ENCODE assay signal across 19 cellular contexts in the genomic region with DNA sequence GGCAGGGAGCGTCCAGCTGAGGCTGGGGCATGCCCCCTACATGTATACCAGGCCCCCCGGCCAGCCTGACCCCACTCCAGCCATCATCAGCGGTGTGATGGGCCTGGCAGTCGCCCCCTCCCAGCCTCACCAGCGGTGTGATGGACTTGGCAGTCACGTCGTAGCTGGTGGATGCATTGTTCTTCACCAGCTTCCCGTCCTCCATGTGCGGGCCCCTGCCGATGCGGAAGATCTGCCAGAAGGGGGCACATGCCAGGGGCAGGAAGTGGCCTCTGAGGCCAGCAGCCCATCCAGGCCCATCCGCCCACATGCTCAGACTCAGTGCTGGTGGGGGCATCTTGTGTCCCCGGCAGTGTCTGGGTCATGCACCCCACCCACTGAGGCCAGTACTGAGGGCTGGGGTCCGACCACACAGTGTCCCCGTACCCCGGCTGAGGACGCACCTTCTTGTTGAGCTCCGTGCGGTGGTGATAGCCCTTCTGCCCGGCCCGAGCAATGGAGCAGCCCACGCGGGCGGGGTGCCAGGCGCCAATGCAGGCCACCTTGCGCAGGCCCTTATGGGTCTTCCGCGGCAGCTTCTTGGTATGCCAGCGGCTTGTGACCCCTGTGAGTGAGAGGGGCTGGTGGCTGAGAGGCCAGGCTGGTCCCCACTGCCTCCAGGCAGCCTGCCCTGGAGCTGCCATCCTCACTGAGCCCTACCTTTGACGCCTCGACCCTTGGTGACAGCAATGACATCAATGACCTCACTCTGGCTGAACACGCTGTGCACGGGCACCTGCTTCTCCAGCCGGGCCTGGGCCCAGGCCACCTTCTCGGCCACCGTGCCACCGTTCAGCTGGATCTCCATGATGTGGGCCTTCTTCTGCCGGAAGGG. TPM values are rescaled to one million over a fixed set of nuclear protein-coding genes. Genes with fewer than 3 reads are reported as not detected.
DNase-seq lines count a peak whose midpoint lies in the region; ATAC-seq and TF ChIP-seq lines count a peak whose summit lies in the region.
"Had no signal": no experiment of that assay in that cellular context is flagged by ENCODE, and none has a peak within 500 bp of the region (broad histone marks: within the 10 kb centered on the region; RNA-seq: fewer than 3 reads in every experiment).

No MANE protein-coding gene starts in this region.

- H2BK120ac ChIP-seq in IMR-90 (ENCODE audit: low read depth, low read length): no peak overlapping the region

- H3K36me3 ChIP-seq in IMR-90 (ENCODE audit: control insufficient read depth, insufficient read depth, low read length) (no peaks in the 10 kb centered on the region), psoas muscle (ENCODE audit: insufficient read depth in 1 of 2, low read depth in 1 of 2) (peaks cover 0 to 6% of the 10 kb centered on the region in 2 donors)

- no peak for DNase-seq in IMR-90
- DNase-seq in dermis blood vessel endothelial cell: peak; percentile 54
- DNase-seq in psoas muscle: no peak
- DNase-seq in nucleus accumbens (lab: John Stamatoyannopoulos, UW): no peak
- no peak for DNase-seq in NCI-H226
- no peak for DNase-seq in NCI-H69 (lab: John Stamatoyannopoulos, UW)
- DNase-seq: C1 segment of cervical spinal cord, DMS 273 treated with DMSO at 0.1 percent for 48 hours, GDM1, GOT3, NCI-H1105 treated with DMSO at 0.1 percent for 48 hours, NCI-H187, NCI-H526 treated with DMSO at 0.1 percent for 48 hours, PC-9 had no signal

- no peak overlapping the region for H3K56ac ChIP-seq in IMR-90 (ENCODE audit: extremely low read depth, insufficient read depth, low read length)

- no peak overlapping the region for H2BK5ac ChIP-seq in IMR-90 (ENCODE audit: low read depth, low read length, poor library complexity, severe bottlenecking)

- ATAC-seq in IMR-90 (ENCODE audit: low read depth): no peak
- ATAC-seq in psoas muscle: no peak
- ATAC-seq in GM18867 (IDR thresholded peaks at IDR 0.05; ENCODE audit: unreplicated experiment): no peak
- ATAC-seq: A549, SK-N-SH treated with all-trans-retinoic acid at 6 μM for 48 hours had no signal

- no peaks in the 10 kb centered on the region for H3K9me3 ChIP-seq in IMR-90 (ENCODE audit: control insufficient read depth, insufficient read depth, low read length)
- no peaks in the 10 kb centered on the region for H3K9me3 ChIP-seq in psoas muscle
- H3K9me3 ChIP-seq: A549 had no signal

- H2AK9ac ChIP-seq in IMR-90 (replicated peaks; ENCODE audit: low read depth, low read length, poor library complexity): no peak overlapping the region

- H3K9me1 ChIP-seq in IMR-90 (ENCODE audit: insufficient read depth, low read length): no peaks in the 10 kb centered on the region

- H3K27me3 ChIP-seq in IMR-90 (ENCODE audit: control insufficient read depth, insufficient read depth, low read length) (no peaks in the 10 kb centered on the region), psoas muscle (ENCODE audit: insufficient read depth in 3 of 3, low read length in 2 of 3) (no peaks in the 10 kb centered on the region)

- no peak overlapping the region for H3K9ac ChIP-seq in IMR-90 (ENCODE audit: low read depth, low read length)

- H4K20me1 ChIP-seq in IMR-90 (ENCODE audit: insufficient read depth, low read length): no peaks in the 10 kb centered on the region

- no peak for TF ChIP-seq POLR2A in IMR-90 (IDR thresholded peaks at IDR 0.05; ENCODE audit: low read depth, low read length)

- H3K79me1 ChIP-seq in IMR-90 (ENCODE audit: low read depth in 1 of 2, low read length in 2 of 2): peaks cover 4 to 8% of the 10 kb centered on the region in 2 experiments; a peak in 3 of 4 replicates

- intact Hi-C loops in IMR-90 (cut with micrococcal nuclease) (no loop called here), psoas muscle (cut with DNase I) (loop anchor here in 1 of 2 donors (10.0 kb wide), 1 partner anchor 172 kb away; the partner anchor contains the start of genes EME2, MRPS34 and NME3)

- in situ Hi-C loops in IMR-90 (cut with MboI; ENCODE audit: low sequenced_read_pairs): no loop called here

- no peak overlapping the region for H3K14ac ChIP-seq in IMR-90 (replicated peaks; ENCODE audit: low read depth, low read length)

- CTCF ChIA-PET in IMR-90 (lab: Yijun Ruan, JAX): no interaction called here

- WGBS in IMR-90 (ENCODE audit: extremely low coverage in 2 of 2, insufficient read length in 1 of 2), 2 experiments: 78% methylated on average over 24 of the region's 38 CpGs; no CpG with 5 or more reads in 1 of the 2 experiments
- 53 to 63% (median 58%) methylated on average over 37 to 38 of the region's 38 CpGs for WGBS in psoas muscle, 3 donors

- H3K4me1 ChIP-seq in IMR-90 (ENCODE audit: control insufficient read depth, insufficient read depth, low read length): peaks cover 5% of the 10 kb centered on the region; the same call in 1 of the 2 replicates
- peaks cover 58% of the 10 kb centered on the region for H3K4me1 ChIP-seq in psoas muscle

- H4K91ac ChIP-seq in IMR-90 (ENCODE audit: insufficient read depth, low read depth, low read length): no peak overlapping the region

- dilution Hi-C loops in IMR-90 (cut with HindIII; ENCODE audit: low sequenced_read_pairs, unreplicated experiment): no loop called here

- H3K4ac ChIP-seq in IMR-90 (ENCODE audit: low read depth, low read length): no peak overlapping the region

- no TSS peak for BruUV-seq in IMR-90 (replicated peaks; lab: Mats Ljungman, UMichigan)

- H2AK5ac ChIP-seq in IMR-90 (ENCODE audit: low read depth, low read length): no peak overlapping the region

- H2BK15ac ChIP-seq in IMR-90 (ENCODE audit: low read depth, low read length): no peak overlapping the region

- H3K18ac ChIP-seq in IMR-90 (ENCODE audit: low read depth, low read length): no peak overlapping the region

- no peak overlapping the region for H3K23ac ChIP-seq in IMR-90 (ENCODE audit: low read depth, low read length)

- H3K4me3 ChIP-seq in GM12875 (ENCODE audit: low read depth, low read length): no peak overlapping the region
- no peak overlapping the region for H3K4me3 ChIP-seq in IMR-90 (ENCODE audit: insufficient read depth, low read depth, low read length)
- H3K4me3 ChIP-seq in psoas muscle: no peak overlapping the region
- H3K4me3 ChIP-seq: A549, PC-9 had no signal

- peak overlapping the region; percentile 58 for H2AFZ ChIP-seq in IMR-90 (replicated peaks; ENCODE audit: low read length, poor library complexity)
- H2AFZ ChIP-seq: PC-9 had no signal

- no peak overlapping the region for H2BK20ac ChIP-seq in IMR-90 (ENCODE audit: low read depth, low read length)

- TF ChIP-seq CTCF in GM12875 (IDR thresholded peaks at IDR 0.05; ENCODE audit: borderline replicate concordance, insufficient read depth, low read depth, low read length): 0 out of 2 replicates have a peak, but pooled peaks have one; percentile 3
- TF ChIP-seq CTCF in IMR-90 (conservative IDR thresholded peaks at IDR 0.05; ENCODE audit: low read depth, low read length): no peak
- TF ChIP-seq CTCF in psoas muscle (IDR thresholded peaks at IDR 0.05): no peak

- no peak overlapping the region for H4K8ac ChIP-seq in IMR-90 (ENCODE audit: low read depth in 2 of 2, low read length in 2 of 2)

- POLR2A ChIA-PET in IMR-90 (lab: Charles Lee; ENCODE audit: unreplicated experiment): no interaction called here

- no peak for TF ChIP-seq RAD21 in IMR-90 (IDR thresholded peaks at IDR 0.05; ENCODE audit: low read length)

- H3K27ac ChIP-seq in IMR-90 (ENCODE audit: insufficient read depth, low read length) (no peak overlapping the region), psoas muscle (peak overlapping the region; percentile 89)
- H3K27ac ChIP-seq: A549, PC-9 had no signal

- H3K4me2 ChIP-seq in IMR-90 (ENCODE audit: low read depth, low read length): no peak overlapping the region
- H3K4me2 ChIP-seq: A549, PC-9 had no signal

- H4K5ac ChIP-seq in IMR-90 (ENCODE audit: low read depth, low read length): no peak overlapping the region

TF ChIP-seq in IMR-90, 13 proteins besides CTCF, POLR2A, EP300 and RAD21 (continues in another document):
- TF ChIP-seq CEBPB (IDR thresholded peaks at IDR 0.05; ENCODE audit: low read depth, low read length): no peak
- TF ChIP-seq MXI1 (IDR thresholded peaks at IDR 0.05; ENCODE audit: borderline replicate concordance, low read depth, low read length): no peak
- TF ChIP-seq CHD1 (IDR thresholded peaks at IDR 0.05; ENCODE audit: low read depth, low read length): no peak

RNA-seq across cellular contexts. Expression of gene MSRB1, which starts 3.7 kb away (rescaled TPM):
- total RNA-seq in IMR-90 (2012; rRNA removed): 11.9 and 17.0 TPM in 2 replicates
- 32.3 and 35.1 TPM in 2 replicates for polyA plus RNA-seq in IMR-90 (2012; rRNA removed)
- 19.9 and 40.7 TPM in 2 replicates for polyA plus RNA-seq in IMR-90 (2012; cell fraction: cytosol; rRNA removed)
- 9.6 and 14.1 TPM in 2 replicates for polyA plus RNA-seq in IMR-90 (2012; cell fraction: nucleus; rRNA removed; ENCODE audit: low replicate concordance)
- 6.6 and 8.1 TPM in 2 replicates for total RNA-seq in dermis blood vessel endothelial cell
- total RNA-seq in psoas muscle: 10 to 100 TPM; 44.2 to 65.3 (median 53.2) TPM
- 10 to 100 TPM; 50.4 to 83.4 (median 76.1) TPM for polyA plus RNA-seq in psoas muscle

RNA-seq across cellular contexts. Expression of gene RPL3L, which starts 7.8 kb away (rescaled TPM):
- total RNA-seq in IMR-90 (2012; rRNA removed) (not detected in 2 replicates), dermis blood vessel endothelial cell (not detected in 2 replicates), psoas muscle (100 to 1,000 TPM; 205 to 296 (median 233) TPM)
- polyA plus RNA-seq in IMR-90 (2012; rRNA removed) (not detected in 2 replicates), psoas muscle (100 to 1,000 TPM; 116 to 315 (median 188) TPM)
- 0.02 TPM in 1 of 2 replicates, not detected in the other for polyA plus RNA-seq in IMR-90 (2012; cell fraction: cytosol; rRNA removed)
- polyA plus RNA-seq in IMR-90 (2012; cell fraction: nucleus; rRNA removed; ENCODE audit: low replicate concordance): not detected in 2 replicates
- total RNA-seq: LHCN-M2 had no signal
- polyA plus RNA-seq: A549 had no signal

RNA-seq across cellular contexts. Expression of gene NDUFB10, which starts 12.6 kb away (rescaled TPM):
- 189 and 194 TPM in 2 replicates for total RNA-seq in IMR-90 (2012; rRNA removed)
- 220 and 287 TPM in 2 replicates for polyA plus RNA-seq in IMR-90 (2012; rRNA removed)
- 306 and 488 TPM in 2 replicates for polyA plus RNA-seq in IMR-90 (2012; cell fraction: cytosol; rRNA removed)
- polyA plus RNA-seq in IMR-90 (2012; cell fraction: nucleus; rRNA removed; ENCODE audit: low replicate concordance): 94.6 and 127 TPM in 2 replicates
- 107 and 149 TPM in 2 replicates for total RNA-seq in dermis blood vessel endothelial cell
- 100 to 1,000 TPM; 350 to 465 (median 373) TPM for total RNA-seq in psoas muscle
- polyA plus RNA-seq in psoas muscle: 100 to 1,000 TPM; 753 to 870 (median 797) TPM

RNA-seq across cellular contexts. Expression of gene RPS2, which starts 17.9 kb away (rescaled TPM):
- 2,703 and 2,852 TPM in 2 replicates for total RNA-seq in IMR-90 (2012; rRNA removed)
- 6,941 and 7,712 TPM in 2 replicates for polyA plus RNA-seq in IMR-90 (2012; rRNA removed)
- 7,255 and 7,684 TPM in 2 replicates for polyA plus RNA-seq in IMR-90 (2012; cell fraction: cytosol; rRNA removed)
- polyA plus RNA-seq in IMR-90 (2012; cell fraction: nucleus; rRNA removed; ENCODE audit: low replicate concordance): 1,923 and 2,995 TPM in 2 replicates
- 1,669 and 1,784 TPM in 2 replicates for total RNA-seq in dermis blood vessel endothelial cell
- 1,000 to 10,000 TPM; 1,044 to 1,902 (median 1,426) TPM for total RNA-seq in psoas muscle
- 1,000 to 10,000 TPM; 2,097 to 3,940 (median 2,652) TPM for polyA plus RNA-seq in psoas muscle

RNA-seq across cellular contexts. Expression of gene RNF151, which starts 19.9 kb away (rescaled TPM):
- total RNA-seq in IMR-90 (2012; rRNA removed) (not detected in 2 replicates), dermis blood vessel endothelial cell (not detected in 2 replicates), psoas muscle (not detected)
- polyA plus RNA-seq in IMR-90 (2012; rRNA removed) (not detected in 2 replicates), psoas muscle (not detected)
- 0.06 TPM in 1 of 2 replicates, not detected in the other for polyA plus RNA-seq in IMR-90 (2012; cell fraction: cytosol; rRNA removed)
- polyA plus RNA-seq in IMR-90 (2012; cell fraction: nucleus; rRNA removed; ENCODE audit: low replicate concordance): 0.54 and 0.58 TPM in 2 replicates
- total RNA-seq: LHCN-M2, PC-9 had no signal
- polyA plus RNA-seq: A549 had no signal

Comparison
In these comparisons a context has a peak if more than half of its experiments do, and no peak if none do; other contexts are left out.
1. RNA of gene RPL3L, which starts 7.8 kb away (total RNA-seq): 205 to 296 TPM in psoas muscle; not detected in IMR-90 and not detected in dermis blood vessel endothelial cell; every median in the first group is over 100 times any median in the second.